ENCODE assay signal across 8 cellular contexts in genomic region chr11:35615911-35616900, GRCh38. TPM values are rescaled to one million over a fixed set of nuclear protein-coding genes. Genes with fewer than 3 reads are reported as not detected.
DNase-seq lines count a peak whose midpoint lies in the region; ATAC-seq and TF ChIP-seq lines count a peak whose summit lies in the region.

No MANE protein-coding gene starts in this region.

- no peaks in the 10 kb centered on the region for H4K20me1 ChIP-seq in GM23248 (ENCODE audit: insufficient read depth)

- no peaks in the 10 kb centered on the region for H3K36me3 Mint-ChIP-seq in CD4-positive, alpha-beta T cell (ENCODE audit: low read depth)
- H3K36me3 Mint-ChIP-seq in immature natural killer cell, result peaks cover 0 to 3% (median 0%) of the 10 kb centered on the region in 3 donors

- ATAC-seq in CD4-positive, alpha-beta T cell (ENCODE audit: poor library complexity), result peak; percentile 41
- ATAC-seq in thoracic aorta (ENCODE audit: insufficient number of reproducible peaks, low FRiP score, low read depth), result peak; percentile 42
- no peak for ATAC-seq in GM19035 (IDR thresholded peaks at IDR 0.05; ENCODE audit: unreplicated experiment)

- no peaks in the 10 kb centered on the region for H3K36me3 ChIP-seq in GM23248 (ENCODE audit: low read depth)
- no peaks in the 10 kb centered on the region for H3K36me3 ChIP-seq in thoracic aorta

- H3F3A ChIP-seq in GM23248 (ENCODE audit: insufficient read depth), result peaks cover 19% of the 10 kb centered on the region

- WGBS in GM23248 (ENCODE audit: low coverage in 1 of 2, low lambda C conversion rate in 2 of 2, missing lambda C conversion rate in 2 of 2), 2 experiments, result 25 to 30% methylated on average over 8 of the region's 8 CpGs

- H3K4me1 ChIP-seq in GM23248 (ENCODE audit: insufficient read depth), result peaks cover 32% of the 10 kb centered on the region
- peaks cover 10 to 24% of the 10 kb centered on the region in 2 donors for H3K4me1 ChIP-seq in thoracic aorta (ENCODE audit: control insufficient read depth in 1 of 2, low read depth in 2 of 2)

- intact Hi-C loops in CD4-positive, alpha-beta T cell (cut with DNase I, micrococcal nuclease), result loop anchor here (1.0 to 10.0 kb wide), 10 partner anchors 207 to 1126 kb away; no protein-coding TSS in a partner anchor

- no peaks in the 10 kb centered on the region for H3K9me3 Mint-ChIP-seq in CD4-positive, alpha-beta T cell
- H3K9me3 Mint-ChIP-seq in immature natural killer cell, result no peaks in the 10 kb centered on the region

- DNase-seq in CD4-positive, alpha-beta T cell, result peak in 1 of 10 experiments; percentile 2
- DNase-seq in GM23248 (peak; percentile 81), NCI-H345 treated with DMSO at 0.1 percent for 48 hours (lab: John Stamatoyannopoulos, UW; ENCODE audit: unreplicated experiment) (peak; percentile 83), immature natural killer cell (peak; percentile 19 to 35 (median 32)), thoracic aorta (ENCODE audit: low spot score) (no peak)
- DNase-seq in stimulated activated CD4-positive, alpha-beta T cell treated with anti-CD3 and anti-CD28 coated beads, Interleukin-4, amount 100 ng/mL, for 1 hour, result no peak

- peak overlapping the region; percentile 20 for H3K4me3 Mint-ChIP-seq in CD4-positive, alpha-beta T cell
- H3K4me3 Mint-ChIP-seq in immature natural killer cell, result peak overlapping the region in 3 of 5 donors; percentile 3 to 17 (median 15)

- peaks cover 21% of the 10 kb centered on the region for H3K4me1 Mint-ChIP-seq in CD4-positive, alpha-beta T cell (ENCODE audit: low read depth)
- peaks cover 11 to 12% of the 10 kb centered on the region in 2 donors for H3K4me1 Mint-ChIP-seq in immature natural killer cell

- H3K9me2 ChIP-seq in GM23248 (ENCODE audit: insufficient read depth), result no peaks in the 10 kb centered on the region

- no peak overlapping the region for H2AFZ ChIP-seq in GM23248

- in situ Hi-C loops in GM23248 (cut with MboI), result loop anchor here (5.0 to 25.0 kb wide), 4 partner anchors 199 to 646 kb away; no protein-coding TSS in a partner anchor

- TF ChIP-seq CTCF in CD4-positive, alpha-beta T cell (IDR thresholded peaks at IDR 0.05), result peak; percentile 90
- TF ChIP-seq CTCF in thoracic aorta (IDR thresholded peaks at IDR 0.05), result peak; percentile 77

- H3K27me3 Mint-ChIP-seq in CD4-positive, alpha-beta T cell, result peaks cover 71% of the 10 kb centered on the region
- peaks cover 3 to 17% (median 9%) of the 10 kb centered on the region in 3 donors for H3K27me3 Mint-ChIP-seq in immature natural killer cell (ENCODE audit: low read depth in 3 of 3)

- H3K79me2 ChIP-seq in GM23248 (ENCODE audit: insufficient read depth), result peaks cover 19% of the 10 kb centered on the region

- H3K27ac Mint-ChIP-seq in CD4-positive, alpha-beta T cell, result no peak overlapping the region
- no peak overlapping the region for H3K27ac Mint-ChIP-seq in immature natural killer cell

- no peak overlapping the region for H3K27ac ChIP-seq in CD4-positive, alpha-beta T cell (ENCODE audit: low read depth, low read length)
- H3K27ac ChIP-seq in GM23248, result no peak overlapping the region
- H3K27ac ChIP-seq in angular gyrus (ENCODE audit: low read depth, low read length), result peak overlapping the region; percentile 41
- H3K27ac ChIP-seq in thoracic aorta, result no peak overlapping the region

- CTCF ChIA-PET in CD4-positive, alpha-beta T cell (lab: Charles Lee), result interaction anchor here (0.7 to 1.3 kb wide), 4 partner anchors 18 to 652 kb away, joined by 3 to 6 read pairs (median 3); no protein-coding TSS in a partner anchor

- no peaks in the 10 kb centered on the region for H3K9me3 ChIP-seq in CD4-positive, alpha-beta T cell (ENCODE audit: control insufficient read depth, low read length)
- H3K9me3 ChIP-seq in GM23248 (ENCODE audit: low read depth) (no peaks in the 10 kb centered on the region), thoracic aorta (no peaks in the 10 kb centered on the region)

- POLR2A ChIA-PET in CD4-positive, alpha-beta T cell (lab: Charles Lee), result no interaction called here

- H3K9ac ChIP-seq in GM23248, result no peak overlapping the region

- no peak overlapping the region for H3K4me3 ChIP-seq in GM23248
- no peak overlapping the region for H3K4me3 ChIP-seq in thoracic aorta

- H3K27me3 ChIP-seq in CD4-positive, alpha-beta T cell (ENCODE audit: control insufficient read depth, insufficient read depth, low read length), result peaks cover 68% of the 10 kb centered on the region
- no peaks in the 10 kb centered on the region for H3K27me3 ChIP-seq in GM23248 (replicated peaks; ENCODE audit: insufficient read depth)
- no peaks in the 10 kb centered on the region for H3K27me3 ChIP-seq in thoracic aorta (replicated peaks; ENCODE audit: insufficient read depth)

- H3K4me2 ChIP-seq in GM23248 (ENCODE audit: unreplicated experiment), result no peak overlapping the region

RNA-seq across cellular contexts. Expression of gene FJX1, which starts 2.1 kb away (rescaled TPM):
- not detected for total RNA-seq in CD4-positive, alpha-beta T cell
- total RNA-seq in GM23248 (2014; rRNA removed; shearing (Covaris generic)), result 30.9 and 37.0 TPM in 2 replicates
- polyA plus RNA-seq in GM23248 (2016; fragmentation: Nextera tagmentation; extraction: Ambion mirVana) (12.4 and 12.5 TPM in 2 replicates), immature natural killer cell (not detected)
- 10 to 100 TPM in 1 of 2 donors, 1 to 10 TPM in 1; 5.4 to 19.2 TPM for total RNA-seq in thoracic aorta

RNA-seq across cellular contexts. Expression of gene TRIM44, which starts 46.4 kb away (rescaled TPM):
- 10 to 100 TPM; 32.1 to 36.7 TPM for total RNA-seq in CD4-positive, alpha-beta T cell
- total RNA-seq in GM23248 (2014; rRNA removed; shearing (Covaris generic)), result 17.3 and 37.1 TPM in 2 replicates
- polyA plus RNA-seq in GM23248 (2016; fragmentation: Nextera tagmentation; extraction: Ambion mirVana) (27.6 and 32.2 TPM in 2 replicates), immature natural killer cell (10 to 100 TPM; 36.0 to 55.3 (median 41.1) TPM)
- total RNA-seq in thoracic aorta, result 10 to 100 TPM; 26.0 to 26.8 TPM

Comparison
In these comparisons a context has a peak if more than half of its experiments do, and no peak if none do; other contexts are left out.
1. DNase-seq: peak in GM23248 (single experiment), NCI-H345 treated with DMSO at 0.1 percent for 48 hours (single experiment) and immature natural killer cell (3 of 3); none in thoracic aorta (single experiment) and stimulated activated CD4-positive, alpha-beta T cell treated with anti-CD3 and anti-CD28 coated beads, Interleukin-4, amount 100 ng/mL, for 1 hour (single experiment).
2. RNA of gene FJX1, which starts 2.1 kb away (total RNA-seq): 30.9 to 37.0 TPM in GM23248 and 5.4 to 19.2 TPM in thoracic aorta; not detected in CD4-positive, alpha-beta T cell; every median in the first group is over 4 times any median in the second.